1 cellular context compared by ENCODE assay signal in the genomic region with DNA sequence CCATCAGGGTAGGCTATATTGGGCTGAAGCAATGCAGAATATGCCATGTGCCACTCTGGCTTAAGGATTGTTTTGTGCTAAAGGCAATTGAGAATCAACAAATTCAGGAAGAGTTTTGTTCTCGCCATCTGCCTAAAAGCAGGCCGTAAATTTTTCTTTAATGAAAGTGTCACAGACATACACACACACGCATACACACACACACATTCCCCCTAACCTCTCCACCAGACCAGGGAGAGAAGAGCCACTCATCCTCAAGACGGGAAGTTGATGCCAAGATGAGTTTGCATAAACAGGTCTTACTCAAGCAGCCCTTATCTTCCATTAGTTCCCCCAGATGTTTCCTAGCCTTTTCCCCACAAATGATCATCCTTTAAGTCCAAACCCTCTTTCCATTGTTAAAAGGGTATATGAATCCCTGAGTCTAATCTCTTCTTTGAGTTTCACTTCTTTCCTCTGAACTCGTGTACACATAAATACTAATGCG.
A peak's percentile ranks its signal among the peaks of the same experiment; 100 is the strongest.
TF ChIP-seq lines count a peak whose summit lies in the region.

No MANE protein-coding gene starts in this region.

TF ChIP-seq in K562, 482 proteins besides CTCF, POLR2A, EP300 and RAD21 (continued from another document and continues in another):
- TF ChIP-seq, protein P1, sequence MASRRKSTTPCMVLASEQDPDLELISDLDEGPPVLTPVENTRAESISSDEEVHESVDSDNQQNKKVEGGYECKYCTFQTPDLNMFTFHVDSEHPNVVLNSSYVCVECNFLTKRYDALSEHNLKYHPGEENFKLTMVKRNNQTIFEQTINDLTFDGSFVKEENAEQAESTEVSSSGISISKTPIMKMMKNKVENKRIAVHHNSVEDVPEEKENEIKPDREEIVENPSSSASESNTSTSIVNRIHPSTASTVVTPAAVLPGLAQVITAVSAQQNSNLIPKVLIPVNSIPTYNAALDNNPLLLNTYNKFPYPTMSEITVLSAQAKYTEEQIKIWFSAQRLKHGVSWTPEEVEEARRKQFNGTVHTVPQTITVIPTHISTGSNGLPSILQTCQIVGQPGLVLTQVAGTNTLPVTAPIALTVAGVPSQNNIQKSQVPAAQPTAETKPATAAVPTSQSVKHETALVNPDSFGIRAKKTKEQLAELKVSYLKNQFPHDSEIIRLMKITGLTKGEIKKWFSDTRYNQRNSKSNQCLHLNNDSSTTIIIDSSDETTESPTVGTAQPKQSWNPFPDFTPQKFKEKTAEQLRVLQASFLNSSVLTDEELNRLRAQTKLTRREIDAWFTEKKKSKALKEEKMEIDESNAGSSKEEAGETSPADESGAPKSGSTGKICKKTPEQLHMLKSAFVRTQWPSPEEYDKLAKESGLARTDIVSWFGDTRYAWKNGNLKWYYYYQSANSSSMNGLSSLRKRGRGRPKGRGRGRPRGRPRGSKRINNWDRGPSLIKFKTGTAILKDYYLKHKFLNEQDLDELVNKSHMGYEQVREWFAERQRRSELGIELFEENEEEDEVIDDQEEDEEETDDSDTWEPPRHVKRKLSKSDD (conservative IDR thresholded peaks at IDR 0.05; ENCODE audit: low read length), result no peak
- TF ChIP-seq ZNF41 (CRISPR knock-in tag; conservative IDR thresholded peaks at IDR 0.05) (no peak), ZNF668 (CRISPR knock-in tag; IDR thresholded peaks at IDR 0.05) (no peak), NFE2 (IDR thresholded peaks at IDR 0.05; ENCODE audit: low read depth) (peak; percentile 95), NCOA1 (IDR thresholded peaks at IDR 0.05; ENCODE audit: low read depth) (peak; percentile 29; the same call in 1 of the 2 replicates), TAL1 (IDR thresholded peaks at IDR 0.05) (peak; percentile 60), ZNF174 (CRISPR knock-in tag; IDR thresholded peaks at IDR 0.05) (no peak), ZNF347 (CRISPR knock-in tag; IDR thresholded peaks at IDR 0.05; ENCODE audit: low read depth) (no peak), ZNF586 (CRISPR knock-in tag; conservative IDR thresholded peaks at IDR 0.05) (no peak), GTF2A2 (tag; IDR thresholded peaks at IDR 0.05) (no peak), ZNF766 (CRISPR knock-in tag; conservative IDR thresholded peaks at IDR 0.05) (peak; percentile 59; the same call in 1 of the 2 replicates), ZNF780A (CRISPR knock-in tag; IDR thresholded peaks at IDR 0.05) (no peak), TBL1XR1 (IDR thresholded peaks at IDR 0.05; ENCODE audit: low read length in 2 of 2) (peak in 1 of 2 experiments; percentile 43; a peak in 1 of 4 replicates), ZNF3 (CRISPR knock-in tag; IDR thresholded peaks at IDR 0.05) (no peak), NELFE (IDR thresholded peaks at IDR 0.05; ENCODE audit: insufficient read depth, insufficient read length) (no peak), KLF6 (CRISPR knock-in tag; IDR thresholded peaks at IDR 0.05; ENCODE audit: borderline replicate concordance) (no peak)
- TF ChIP-seq, protein P2, sequence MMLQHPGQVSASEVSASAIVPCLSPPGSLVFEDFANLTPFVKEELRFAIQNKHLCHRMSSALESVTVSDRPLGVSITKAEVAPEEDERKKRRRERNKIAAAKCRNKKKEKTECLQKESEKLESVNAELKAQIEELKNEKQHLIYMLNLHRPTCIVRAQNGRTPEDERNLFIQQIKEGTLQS (IDR thresholded peaks at IDR 0.05), result peak; percentile 55
- TF ChIP-seq, protein P2 (CRISPR knock-in tag; conservative IDR thresholded peaks at IDR 0.05), result no peak
- TF ChIP-seq, protein P3, sequence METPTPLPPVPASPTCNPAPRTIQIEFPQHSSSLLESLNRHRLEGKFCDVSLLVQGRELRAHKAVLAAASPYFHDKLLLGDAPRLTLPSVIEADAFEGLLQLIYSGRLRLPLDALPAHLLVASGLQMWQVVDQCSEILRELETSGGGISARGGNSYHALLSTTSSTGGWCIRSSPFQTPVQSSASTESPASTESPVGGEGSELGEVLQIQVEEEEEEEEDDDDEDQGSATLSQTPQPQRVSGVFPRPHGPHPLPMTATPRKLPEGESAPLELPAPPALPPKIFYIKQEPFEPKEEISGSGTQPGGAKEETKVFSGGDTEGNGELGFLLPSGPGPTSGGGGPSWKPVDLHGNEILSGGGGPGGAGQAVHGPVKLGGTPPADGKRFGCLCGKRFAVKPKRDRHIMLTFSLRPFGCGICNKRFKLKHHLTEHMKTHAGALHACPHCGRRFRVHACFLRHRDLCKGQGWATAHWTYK (CRISPR knock-in tag; IDR thresholded peaks at IDR 0.05), result no peak
- TF ChIP-seq, protein P4, sequence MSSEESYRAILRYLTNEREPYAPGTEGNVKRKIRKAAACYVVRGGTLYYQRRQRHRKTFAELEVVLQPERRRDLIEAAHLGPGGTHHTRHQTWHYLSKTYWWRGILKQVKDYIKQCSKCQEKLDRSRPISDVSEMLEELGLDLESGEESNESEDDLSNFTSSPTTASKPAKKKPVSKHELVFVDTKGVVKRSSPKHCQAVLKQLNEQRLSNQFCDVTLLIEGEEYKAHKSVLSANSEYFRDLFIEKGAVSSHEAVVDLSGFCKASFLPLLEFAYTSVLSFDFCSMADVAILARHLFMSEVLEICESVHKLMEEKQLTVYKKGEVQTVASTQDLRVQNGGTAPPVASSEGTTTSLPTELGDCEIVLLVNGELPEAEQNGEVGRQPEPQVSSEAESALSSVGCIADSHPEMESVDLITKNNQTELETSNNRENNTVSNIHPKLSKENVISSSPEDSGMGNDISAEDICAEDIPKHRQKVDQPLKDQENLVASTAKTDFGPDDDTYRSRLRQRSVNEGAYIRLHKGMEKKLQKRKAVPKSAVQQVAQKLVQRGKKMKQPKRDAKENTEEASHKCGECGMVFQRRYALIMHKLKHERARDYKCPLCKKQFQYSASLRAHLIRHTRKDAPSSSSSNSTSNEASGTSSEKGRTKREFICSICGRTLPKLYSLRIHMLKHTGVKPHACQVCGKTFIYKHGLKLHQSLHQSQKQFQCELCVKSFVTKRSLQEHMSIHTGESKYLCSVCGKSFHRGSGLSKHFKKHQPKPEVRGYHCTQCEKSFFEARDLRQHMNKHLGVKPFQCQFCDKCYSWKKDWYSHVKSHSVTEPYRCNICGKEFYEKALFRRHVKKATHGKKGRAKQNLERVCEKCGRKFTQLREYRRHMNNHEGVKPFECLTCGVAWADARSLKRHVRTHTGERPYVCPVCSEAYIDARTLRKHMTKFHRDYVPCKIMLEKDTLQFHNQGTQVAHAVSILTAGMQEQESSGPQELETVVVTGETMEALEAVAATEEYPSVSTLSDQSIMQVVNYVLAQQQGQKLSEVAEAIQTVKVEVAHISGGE (CRISPR knock-in tag; IDR thresholded peaks at IDR 0.05), result peak in 1 of 3 experiments; percentile 42; a peak in 1 of 6 replicates
- TF ChIP-seq, protein P5, sequence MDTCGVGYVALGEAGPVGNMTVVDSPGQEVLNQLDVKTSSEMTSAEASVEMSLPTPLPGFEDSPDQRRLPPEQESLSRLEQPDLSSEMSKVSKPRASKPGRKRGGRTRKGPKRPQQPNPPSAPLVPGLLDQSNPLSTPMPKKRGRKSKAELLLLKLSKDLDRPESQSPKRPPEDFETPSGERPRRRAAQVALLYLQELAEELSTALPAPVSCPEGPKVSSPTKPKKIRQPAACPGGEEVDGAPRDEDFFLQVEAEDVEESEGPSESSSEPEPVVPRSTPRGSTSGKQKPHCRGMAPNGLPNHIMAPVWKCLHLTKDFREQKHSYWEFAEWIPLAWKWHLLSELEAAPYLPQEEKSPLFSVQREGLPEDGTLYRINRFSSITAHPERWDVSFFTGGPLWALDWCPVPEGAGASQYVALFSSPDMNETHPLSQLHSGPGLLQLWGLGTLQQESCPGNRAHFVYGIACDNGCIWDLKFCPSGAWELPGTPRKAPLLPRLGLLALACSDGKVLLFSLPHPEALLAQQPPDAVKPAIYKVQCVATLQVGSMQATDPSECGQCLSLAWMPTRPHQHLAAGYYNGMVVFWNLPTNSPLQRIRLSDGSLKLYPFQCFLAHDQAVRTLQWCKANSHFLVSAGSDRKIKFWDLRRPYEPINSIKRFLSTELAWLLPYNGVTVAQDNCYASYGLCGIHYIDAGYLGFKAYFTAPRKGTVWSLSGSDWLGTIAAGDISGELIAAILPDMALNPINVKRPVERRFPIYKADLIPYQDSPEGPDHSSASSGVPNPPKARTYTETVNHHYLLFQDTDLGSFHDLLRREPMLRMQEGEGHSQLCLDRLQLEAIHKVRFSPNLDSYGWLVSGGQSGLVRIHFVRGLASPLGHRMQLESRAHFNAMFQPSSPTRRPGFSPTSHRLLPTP (IDR thresholded peaks at IDR 0.05; ENCODE audit: borderline replicate concordance, extremely low read depth, insufficient read length), result no peak
- TF ChIP-seq, protein P6, sequence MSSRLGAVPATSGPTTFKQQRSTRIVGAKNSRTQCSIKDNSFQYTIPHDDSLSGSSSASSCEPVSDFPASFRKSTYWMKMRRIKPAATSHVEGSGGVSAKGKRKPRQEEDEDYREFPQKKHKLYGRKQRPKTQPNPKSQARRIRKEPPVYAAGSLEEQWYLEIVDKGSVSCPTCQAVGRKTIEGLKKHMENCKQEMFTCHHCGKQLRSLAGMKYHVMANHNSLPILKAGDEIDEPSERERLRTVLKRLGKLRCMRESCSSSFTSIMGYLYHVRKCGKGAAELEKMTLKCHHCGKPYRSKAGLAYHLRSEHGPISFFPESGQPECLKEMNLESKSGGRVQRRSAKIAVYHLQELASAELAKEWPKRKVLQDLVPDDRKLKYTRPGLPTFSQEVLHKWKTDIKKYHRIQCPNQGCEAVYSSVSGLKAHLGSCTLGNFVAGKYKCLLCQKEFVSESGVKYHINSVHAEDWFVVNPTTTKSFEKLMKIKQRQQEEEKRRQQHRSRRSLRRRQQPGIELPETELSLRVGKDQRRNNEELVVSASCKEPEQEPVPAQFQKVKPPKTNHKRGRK (tag; IDR thresholded peaks at IDR 0.05), result no peak
- TF ChIP-seq, protein P7, sequence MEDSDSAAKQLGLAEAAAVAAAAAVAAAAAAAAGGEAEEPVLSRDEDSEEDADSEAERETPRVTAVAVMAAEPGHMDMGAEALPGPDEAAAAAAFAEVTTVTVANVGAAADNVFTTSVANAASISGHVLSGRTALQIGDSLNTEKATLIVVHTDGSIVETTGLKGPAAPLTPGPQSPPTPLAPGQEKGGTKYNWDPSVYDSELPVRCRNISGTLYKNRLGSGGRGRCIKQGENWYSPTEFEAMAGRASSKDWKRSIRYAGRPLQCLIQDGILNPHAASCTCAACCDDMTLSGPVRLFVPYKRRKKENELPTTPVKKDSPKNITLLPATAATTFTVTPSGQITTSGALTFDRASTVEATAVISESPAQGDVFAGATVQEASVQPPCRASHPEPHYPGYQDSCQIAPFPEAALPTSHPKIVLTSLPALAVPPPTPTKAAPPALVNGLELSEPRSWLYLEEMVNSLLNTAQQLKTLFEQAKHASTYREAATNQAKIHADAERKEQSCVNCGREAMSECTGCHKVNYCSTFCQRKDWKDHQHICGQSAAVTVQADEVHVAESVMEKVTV (CRISPR knock-in tag; IDR thresholded peaks at IDR 0.05), result no peak
- TF ChIP-seq, protein P8, sequence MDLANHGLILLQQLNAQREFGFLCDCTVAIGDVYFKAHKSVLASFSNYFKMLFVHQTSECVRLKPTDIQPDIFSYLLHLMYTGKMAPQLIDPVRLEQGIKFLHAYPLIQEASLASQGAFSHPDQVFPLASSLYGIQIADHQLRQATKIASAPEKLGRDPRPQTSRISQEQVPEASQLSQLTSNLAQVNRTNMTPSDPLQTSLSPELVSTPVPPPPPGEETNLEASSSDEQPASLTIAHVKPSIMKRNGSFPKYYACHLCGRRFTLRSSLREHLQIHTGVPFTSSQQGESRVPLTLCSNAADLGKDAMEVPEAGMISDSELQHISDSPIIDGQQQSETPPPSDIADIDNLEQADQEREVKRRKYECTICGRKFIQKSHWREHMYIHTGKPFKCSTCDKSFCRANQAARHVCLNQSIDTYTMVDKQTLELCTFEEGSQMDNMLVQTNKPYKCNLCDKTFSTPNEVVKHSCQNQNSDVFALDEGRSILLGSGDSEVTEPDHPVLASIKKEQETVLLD (IDR thresholded peaks at IDR 0.05), result peak; percentile 77; the same call in 1 of the 2 replicates
